Comparison of ENCODE assay signal across 1 cellular context in the genomic region with DNA sequence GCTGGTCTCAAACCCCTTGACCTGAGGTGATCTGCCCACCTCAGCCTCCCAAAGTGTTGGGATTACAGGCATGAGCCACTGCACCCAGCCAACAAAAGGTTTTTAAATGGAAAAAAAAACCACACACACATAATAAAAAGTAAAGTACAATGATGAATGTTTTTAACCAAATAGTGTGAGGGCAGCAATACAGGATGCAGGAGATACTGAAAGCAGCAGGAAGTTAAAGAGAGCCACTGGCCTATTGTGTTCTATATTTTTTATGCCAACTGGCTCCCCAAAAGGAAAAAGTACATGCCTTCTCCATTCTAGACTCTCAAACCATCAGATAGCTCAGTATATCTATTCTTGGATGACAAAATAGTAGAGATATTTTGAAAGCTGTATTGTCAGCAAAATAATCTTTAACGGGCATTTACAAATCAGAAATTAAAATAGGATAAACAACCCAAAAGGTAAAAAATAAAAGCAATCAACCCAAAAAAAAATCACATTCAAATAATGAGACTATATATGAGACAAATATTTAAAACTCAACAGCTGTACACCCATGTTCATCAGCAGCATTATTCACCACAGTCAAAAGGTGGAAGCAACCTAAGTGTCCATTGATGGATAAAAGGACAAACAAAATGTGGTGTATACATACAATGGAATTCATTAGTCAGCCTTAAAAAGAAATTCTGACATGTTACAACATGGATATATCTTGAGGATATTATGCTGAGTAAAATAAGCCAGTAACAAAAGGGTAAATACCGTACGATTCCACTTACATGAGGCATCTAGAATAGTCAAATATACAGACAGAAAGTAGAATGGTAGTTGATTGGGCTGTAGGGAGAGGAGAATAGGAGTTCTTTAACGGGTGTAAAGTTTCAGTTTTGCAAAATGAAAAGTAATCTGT.
TF ChIP-seq lines count a peak whose summit lies in the region.

No MANE protein-coding gene starts in this region.

TF ChIP-seq in HepG2, 621 proteins besides CTCF, POLR2A, EP300 and RAD21:
- TF ChIP-seq MAFK (conservative IDR thresholded peaks at IDR 0.05 in 1 of 2, IDR thresholded peaks at IDR 0.05 in 1 of 2; ENCODE audit: low read length in 2 of 2) (peak; percentile 44 to 64; a peak in 2 of 4 replicates), IKZF1 (IDR thresholded peaks at IDR 0.05) (no peak)
